ENCODE assay signal across 36 cellular contexts in genomic region chr7:44917465-44917864, GRCh38.
"Had no signal": no experiment of that assay in that cellular context is flagged by ENCODE, and none has a peak within 500 bp of the region (broad histone marks: within the 10 kb centered on the region; RNA-seq: fewer than 3 reads in every experiment).

No MANE protein-coding gene starts in this region.

- H3K9me3 Mint-ChIP-seq: activated naive CD4-positive, alpha-beta T cell treated with anti-CD3 and anti-CD28 coated beads for 36 hours; activated naive CD4-positive, alpha-beta T cell treated with anti-CD3 and anti-CD28 coated beads, Interleukin-2, amount 10 ng/mL, durations not matched to agents 7 days and 5 days; activated naive CD4-positive, alpha-beta T cell treated with anti-CD3 and anti-CD28 coated beads, Interleukin-2, amount 50 U/mL, for 24 hours; activated naive CD8-positive, alpha-beta T cell treated with anti-CD3 and anti-CD28 coated beads for 36 hours; activated naive CD8-positive, alpha-beta T cell treated with anti-CD3 and anti-CD28 coated beads, Interleukin-2, amount 10 ng/mL, durations not matched to agents 7 days and 5 days; activated naive CD8-positive, alpha-beta T cell treated with anti-CD3 and anti-CD28 coated beads, Interleukin-2, amount 50 U/mL, for 24 hours; activated T-cell treated with anti-CD3 and anti-CD28 coated beads, Interleukin-2, amount 50 U/mL, for 24 hours; activated T-cell treated with anti-CD3 and anti-CD28 coated beads, Interleukin-2, amount 50 U/mL, for 4 hours; activated T-cell treated with anti-CD3 and anti-CD28 coated beads, Interleukin-2, amount 50 U/mL, for 72 hours; activated T-helper 1 cell treated with anti-CD3 and anti-CD28 coated beads, Interleukin-12 subunit alpha, Interleukin-12 subunit beta, Interleukin-2, Interleukin-4 antibody, amounts not matched to agents 30 ng/mL and 10 ng/mL and 1 ng/mL, durations not matched to agents 14 hours and 24 hours and 36 hours; activated T-helper 17 cell treated with anti-CD3 and anti-CD28 coated beads, Interleukin-2, amount 50 U/mL, for 72 hours; activated T-helper 2 cell treated with anti-CD3 and anti-CD28 coated beads, Interferon-gamma antibody, Interleukin-2, Interleukin-4, amounts not matched to agents 10 μg/mL and 5 μg/mL and 100 μg/mL, durations not matched to agents 14 hours and 24 hours and 36 hours; brain; central memory CD8-positive, alpha-beta T cell had no signal

- ATAC-seq: activated naive CD8-positive, alpha-beta T cell treated with anti-CD3 and anti-CD28 coated beads, Interleukin-2, amount 50 U/mL, for 24 hours; activated T-cell treated with anti-CD3 and anti-CD28 coated beads, Interleukin-2, amount 50 U/mL, for 4 hours; activated T-cell treated with anti-CD3 and anti-CD28 coated beads, Interleukin-2, amount 50 U/mL, for 72 hours; activated T-helper 17 cell treated with anti-CD3 and anti-CD28 coated beads, Interleukin-2, amount 50 U/mL, for 72 hours; body of pancreas had no signal

- H3K9me3 ChIP-seq: adrenal gland, ascending aorta, body of pancreas, breast epithelium had no signal

- DNase-seq: activated effector memory CD4-positive, alpha-beta T cell treated with anti-CD3 and anti-CD28 coated beads, Interleukin-2, amount 50 U/mL, for 16 hours; activated effector memory CD4-positive, alpha-beta T cell treated with Interleukin-2 at 50 U/mL for 16 hours; activated gamma-delta T cell; activated gamma-delta T cell treated with Interleukin-2 at 50 U/mL for 16 hours; activated naive CD4-positive, alpha-beta T cell; activated naive CD4-positive, alpha-beta T cell treated with anti-CD3 and anti-CD28 coated beads for 36 hours; activated naive CD4-positive, alpha-beta T cell treated with anti-CD3 and anti-CD28 coated beads, Interleukin-2, amount 10 ng/mL, durations not matched to agents 7 days and 5 days; activated naive CD4-positive, alpha-beta T cell treated with anti-CD3 and anti-CD28 coated beads, Interleukin-2, amount 50 U/mL, for 16 hours; activated naive CD8-positive, alpha-beta T cell treated with anti-CD3 and anti-CD28 coated beads for 36 hours; activated naive CD8-positive, alpha-beta T cell treated with anti-CD3 and anti-CD28 coated beads, Interleukin-2, amount 10 ng/mL, durations not matched to agents 7 days and 5 days; activated naive CD8-positive, alpha-beta T cell treated with anti-CD3 and anti-CD28 coated beads, Interleukin-2, amount 50 U/mL, for 24 hours; activated T-cell treated with anti-CD3 and anti-CD28 coated beads for 4 hours; activated T-cell treated with anti-CD3 and anti-CD28 coated beads, Interleukin-2, amount 50 U/mL, for 1 hour; activated T-cell treated with anti-CD3 and anti-CD28 coated beads, Interleukin-2, amount 50 U/mL, for 24 hours; activated T-cell treated with anti-CD3 and anti-CD28 coated beads, Interleukin-2, amount 50 U/mL, for 4 hours; activated T-cell treated with anti-CD3 and anti-CD28 coated beads, Interleukin-2, amount 50 U/mL, for 48 hours; activated T-cell treated with anti-CD3 and anti-CD28 coated beads, Interleukin-2, amount 50 U/mL, for 72 hours; adrenal gland; amniotic stem cell; amygdala; anterior cingulate cortex; aorta; body of pancreas; brain microvascular endothelial cell; caudate nucleus; central memory CD4-positive, alpha-beta T cell; cerebellar nuclear complex had no signal

- H3K27me3 Mint-ChIP-seq: activated naive CD4-positive, alpha-beta T cell treated with anti-CD3 and anti-CD28 coated beads, Interleukin-2, amount 10 ng/mL, durations not matched to agents 7 days and 5 days; activated naive CD4-positive, alpha-beta T cell treated with anti-CD3 and anti-CD28 coated beads, Interleukin-2, amount 50 U/mL, for 24 hours; activated naive CD8-positive, alpha-beta T cell; activated naive CD8-positive, alpha-beta T cell treated with anti-CD3 and anti-CD28 coated beads for 36 hours; activated naive CD8-positive, alpha-beta T cell treated with anti-CD3 and anti-CD28 coated beads, Interleukin-2, amount 10 ng/mL, durations not matched to agents 7 days and 5 days; activated naive CD8-positive, alpha-beta T cell treated with anti-CD3 and anti-CD28 coated beads, Interleukin-2, amount 50 U/mL, for 24 hours; activated T-cell treated with anti-CD3 and anti-CD28 coated beads, Interleukin-2, amount 50 U/mL, for 24 hours; activated T-helper 17 cell treated with anti-CD3 and anti-CD28 coated beads, Interleukin-2, amount 50 U/mL, for 72 hours; central memory CD8-positive, alpha-beta T cell had no signal

- H3K36me3 Mint-ChIP-seq: activated naive CD4-positive, alpha-beta T cell treated with anti-CD3 and anti-CD28 coated beads, Interleukin-2, amount 10 ng/mL, durations not matched to agents 7 days and 5 days; activated naive CD4-positive, alpha-beta T cell treated with anti-CD3 and anti-CD28 coated beads, Interleukin-2, amount 50 U/mL, for 24 hours; activated naive CD8-positive, alpha-beta T cell; activated naive CD8-positive, alpha-beta T cell treated with anti-CD3 and anti-CD28 coated beads for 36 hours; activated naive CD8-positive, alpha-beta T cell treated with anti-CD3 and anti-CD28 coated beads, Interleukin-2, amount 10 ng/mL, durations not matched to agents 7 days and 5 days; brain had no signal

- H3K27ac Mint-ChIP-seq: activated naive CD4-positive, alpha-beta T cell treated with anti-CD3 and anti-CD28 coated beads, Interleukin-2, amount 10 ng/mL, durations not matched to agents 7 days and 5 days; activated naive CD4-positive, alpha-beta T cell treated with anti-CD3 and anti-CD28 coated beads, Interleukin-2, amount 50 U/mL, for 24 hours; activated naive CD8-positive, alpha-beta T cell; activated naive CD8-positive, alpha-beta T cell treated with anti-CD3 and anti-CD28 coated beads, Interleukin-2, amount 10 ng/mL, durations not matched to agents 7 days and 5 days; activated naive CD8-positive, alpha-beta T cell treated with anti-CD3 and anti-CD28 coated beads, Interleukin-2, amount 50 U/mL, for 24 hours; activated T-cell treated with anti-CD3 and anti-CD28 coated beads, Interleukin-2, amount 50 U/mL, for 72 hours; activated T-helper 1 cell treated with anti-CD3 and anti-CD28 coated beads, Interleukin-12 subunit alpha, Interleukin-12 subunit beta, Interleukin-2, Interleukin-4 antibody, amounts not matched to agents 30 ng/mL and 10 ng/mL and 1 ng/mL, durations not matched to agents 14 hours and 24 hours and 36 hours; activated T-helper 2 cell treated with anti-CD3 and anti-CD28 coated beads, Interferon-gamma antibody, Interleukin-2, Interleukin-4, amounts not matched to agents 10 μg/mL and 5 μg/mL and 100 μg/mL, durations not matched to agents 14 hours and 24 hours and 36 hours; brain had no signal

- H3K4me3 Mint-ChIP-seq: activated naive CD4-positive, alpha-beta T cell treated with anti-CD3 and anti-CD28 coated beads for 36 hours; activated naive CD4-positive, alpha-beta T cell treated with anti-CD3 and anti-CD28 coated beads, Interleukin-2, amount 10 ng/mL, durations not matched to agents 7 days and 5 days; activated naive CD4-positive, alpha-beta T cell treated with anti-CD3 and anti-CD28 coated beads, Interleukin-2, amount 50 U/mL, for 24 hours; activated naive CD8-positive, alpha-beta T cell; activated naive CD8-positive, alpha-beta T cell treated with anti-CD3 and anti-CD28 coated beads for 36 hours; activated naive CD8-positive, alpha-beta T cell treated with anti-CD3 and anti-CD28 coated beads, Interleukin-2, amount 10 ng/mL, durations not matched to agents 7 days and 5 days; activated naive CD8-positive, alpha-beta T cell treated with anti-CD3 and anti-CD28 coated beads, Interleukin-2, amount 50 U/mL, for 24 hours; activated T-cell treated with anti-CD3 and anti-CD28 coated beads, Interleukin-2, amount 50 U/mL, for 24 hours; activated T-cell treated with anti-CD3 and anti-CD28 coated beads, Interleukin-2, amount 50 U/mL, for 4 hours; activated T-helper 1 cell treated with anti-CD3 and anti-CD28 coated beads, Interleukin-12 subunit alpha, Interleukin-12 subunit beta, Interleukin-2, Interleukin-4 antibody, amounts not matched to agents 30 ng/mL and 10 ng/mL and 1 ng/mL, durations not matched to agents 14 hours and 24 hours and 36 hours; activated T-helper 17 cell treated with anti-CD3 and anti-CD28 coated beads, Interleukin-2, amount 50 U/mL, for 72 hours; brain; central memory CD8-positive, alpha-beta T cell had no signal
